ENCODE assay signal across 8 cellular contexts in genomic region chr19:15419413-15420025, GRCh38. TPM values are rescaled to one million over a fixed set of nuclear protein-coding genes. Genes with fewer than 3 reads are reported as not detected.
A peak's percentile ranks its signal among the peaks of the same experiment; 100 is the strongest.
DNase-seq lines count a peak whose midpoint lies in the region; TF ChIP-seq lines count a peak whose summit lies in the region.

No MANE protein-coding gene starts in this region.

- TF ChIP-seq CTCF in AG04449 (IDR thresholded peaks at IDR 0.05; ENCODE audit: insufficient read depth, low read length, missing control alignments), result no peak
- TF ChIP-seq CTCF in H9 (conservative IDR thresholded peaks at IDR 0.05), result no peak; the same call in 2 of the 3 replicates

- H3K56ac ChIP-seq in H9 (ENCODE audit: insufficient read length, low read depth, low read length), result no peak overlapping the region

- H3K4me1 ChIP-seq in H9 (ENCODE audit: insufficient read depth, low read length) (no peaks in the 10 kb centered on the region), mesenchymal stem cell (ENCODE audit: control insufficient read depth, insufficient read depth, low read depth, low read length) (peaks cover 7% of the 10 kb centered on the region)

- WGBS in H9 (ENCODE audit: extremely low coverage, insufficient read length, low lambda C conversion rate), result no CpG with 5 or more reads among the region's 16 CpGs
- WGBS in mesenchymal stem cell, result 62% methylated on average over 12 of the region's 16 CpGs

- H3K9me3 Mint-ChIP-seq in H9, result peaks cover 0 to 3% of the 10 kb centered on the region in 2 experiments; a peak in 2 of 5 replicates

- no peak overlapping the region for H3K27ac ChIP-seq in H9 (ENCODE audit: insufficient read length, low read depth, low read length)
- no peak overlapping the region for H3K27ac ChIP-seq in mesenchymal stem cell (ENCODE audit: low read length, poor library complexity, severe bottlenecking)

- H2BK120ac ChIP-seq in H9 (ENCODE audit: low read depth, low read length, poor library complexity, severe bottlenecking), result no peak overlapping the region
- no peak overlapping the region for H2BK120ac ChIP-seq in mesenchymal stem cell (ENCODE audit: low read depth, low read length)

- H3K27ac Mint-ChIP-seq in H9, result no peak overlapping the region

- no peak overlapping the region for H3K14ac ChIP-seq in H9 (ENCODE audit: insufficient read depth, low read length)
- no peak overlapping the region for H3K14ac ChIP-seq in mesenchymal stem cell (ENCODE audit: low read length in 2 of 2)

- H3K4ac ChIP-seq in H9 (ENCODE audit: low read depth, low read length), result no peak overlapping the region
- H3K4ac ChIP-seq in mesenchymal stem cell (ENCODE audit: low read depth in 1 of 2, low read length in 2 of 2), result no peak overlapping the region

- H2BK20ac ChIP-seq in H9 (ENCODE audit: low read depth, low read length, poor library complexity, severe bottlenecking), result no peak overlapping the region

- CTCF ChIA-PET in AG04449 (lab: Yijun Ruan, JAX), result interaction anchor here (0.6 to 3.9 kb wide), 16 partner anchors 9 to 658 kb away, joined by 3 to 39 read pairs (median 4); partner anchors contain the start of gene AKAP8

- H3T11ph ChIP-seq in H9 (ENCODE audit: low read length), result no peak overlapping the region

- peaks cover 36% of the 10 kb centered on the region for H3K79me2 ChIP-seq in H9 (ENCODE audit: insufficient read depth, low read length)

- H2BK12ac ChIP-seq in H9 (ENCODE audit: insufficient read length, low read depth, low read length), result no peak overlapping the region
- no peak overlapping the region for H2BK12ac ChIP-seq in mesenchymal stem cell (ENCODE audit: low read length in 2 of 2)

- H3K9me3 ChIP-seq in H9 (ENCODE audit: control insufficient read depth, low read depth, low read length), result no peaks in the 10 kb centered on the region
- peaks cover 8% of the 10 kb centered on the region for H3K9me3 ChIP-seq in mesenchymal stem cell (ENCODE audit: control insufficient read depth, low read length)

- H3K23me2 ChIP-seq in H9 (ENCODE audit: insufficient read length, low read depth, low read length, poor library complexity, severe bottlenecking), result peaks cover 6% of the 10 kb centered on the region

- H4K5ac ChIP-seq in H9 (ENCODE audit: insufficient read length, low read depth, low read length), result no peak overlapping the region

- H2BK15ac ChIP-seq in H9 (ENCODE audit: low read depth, low read length), result no peak overlapping the region
- H2BK15ac ChIP-seq in mesenchymal stem cell (ENCODE audit: low read depth, poor library complexity, severe bottlenecking), result no peak overlapping the region

- peaks cover 31 to 48% (median 46%) of the 10 kb centered on the region in 3 experiments for H3K36me3 Mint-ChIP-seq in H9 (ENCODE audit: insufficient read depth in 1 of 3, low read depth in 3 of 3)

- H3K27me3 ChIP-seq in H9 (ENCODE audit: insufficient read depth, low read length), result no peaks in the 10 kb centered on the region
- H3K27me3 ChIP-seq in mesenchymal stem cell (ENCODE audit: control insufficient read depth in 1 of 2, insufficient read depth in 1 of 2, low read length in 2 of 2), result no peaks in the 10 kb centered on the region

- H4K8ac ChIP-seq in H9 (replicated peaks; ENCODE audit: insufficient read length, low read depth, low read length), result no peak overlapping the region
- H4K8ac ChIP-seq in mesenchymal stem cell (ENCODE audit: low read length), result no peak overlapping the region

- no peak overlapping the region for H2AK5ac ChIP-seq in H9 (ENCODE audit: insufficient read length, low read length)
- no peak overlapping the region for H2AK5ac ChIP-seq in mesenchymal stem cell (ENCODE audit: low read length, severe bottlenecking)

- H2BK5ac ChIP-seq in H9 (ENCODE audit: insufficient read length, low read length), result no peak overlapping the region
- no peak overlapping the region for H2BK5ac ChIP-seq in mesenchymal stem cell (ENCODE audit: low read depth, low read length, poor library complexity, severe bottlenecking)

- peaks cover 10% of the 10 kb centered on the region for H3K79me1 ChIP-seq in H9 (ENCODE audit: insufficient read depth, low read depth, low read length, poor library complexity, severe bottlenecking)
- peaks cover 19% of the 10 kb centered on the region for H3K79me1 ChIP-seq in mesenchymal stem cell (replicated peaks; ENCODE audit: low read length, poor library complexity, severe bottlenecking)

- H2AFZ ChIP-seq in H9 (ENCODE audit: low read length) (no peak overlapping the region), mesenchymal stem cell (ENCODE audit: low read depth, low read length) (no peak overlapping the region)

- H3K36me3 ChIP-seq in mesenchymal stem cell (ENCODE audit: control insufficient read depth in 1 of 2, insufficient read depth in 2 of 2, low read depth in 1 of 2, low read length in 2 of 2), result peaks cover 48% of the 10 kb centered on the region in 2 experiments

- H3K4me3 Mint-ChIP-seq in H9, result peak overlapping the region; percentile 98 to 99

- no peak overlapping the region for H3K9ac ChIP-seq in H9 (ENCODE audit: extremely low read depth, insufficient read length, low read length)
- peak overlapping the region; percentile 92 for H3K9ac ChIP-seq in mesenchymal stem cell (ENCODE audit: low read length)

- H3K23ac ChIP-seq in H9 (ENCODE audit: insufficient read length, low read depth, low read length) (no peak overlapping the region), mesenchymal stem cell (ENCODE audit: low read length in 2 of 2) (no peak overlapping the region)

- no peak overlapping the region for H3K18ac ChIP-seq in H9 (ENCODE audit: insufficient read length, low read depth, low read length)
- no peak overlapping the region for H3K18ac ChIP-seq in mesenchymal stem cell (ENCODE audit: low read depth in 1 of 2, low read length in 2 of 2)

- no peak overlapping the region for H4K91ac ChIP-seq in H9 (ENCODE audit: insufficient read length, low read depth, low read length)
- no peak overlapping the region for H4K91ac ChIP-seq in mesenchymal stem cell (ENCODE audit: low read length)

- peak overlapping the region; percentile 62 for H3K4me3 ChIP-seq in AG04449 (ENCODE audit: low read depth, low read length)
- peak overlapping the region in 1 of 2 experiments; percentile 91 for H3K4me3 ChIP-seq in mesenchymal stem cell (ENCODE audit: insufficient read depth in 1 of 2, low read depth in 1 of 2, low read length in 2 of 2)

- DNase-seq in AG04449 (ENCODE audit: low read depth, low spot score) (no peak), H9 (no peak), amniotic epithelial cell (ENCODE audit: low read depth) (peak; percentile 24), mesenchymal stem cell (no peak), epidermal melanocyte (ENCODE audit: insufficient read length, low spot score) (no peak), DMS153 treated with DMSO at 0.1 percent for 48 hours (lab: John Stamatoyannopoulos, UW; ENCODE audit: unreplicated experiment) (no peak)
- no peak for DNase-seq in stimulated activated CD4-positive, alpha-beta T cell treated with anti-CD3 and anti-CD28 coated beads, Interleukin-1b, Interleukin-23, amount 100 ng/mL, for 48 hours
- no peak for DNase-seq in stimulated activated CD4-positive, alpha-beta T cell treated with anti-CD3 and anti-CD28 coated beads, Interleukin-4, amount 100 ng/mL, for 24 hours

- no peaks in the 10 kb centered on the region for H3K27me3 Mint-ChIP-seq in H9 (ENCODE audit: low read depth)

- H4K20me1 ChIP-seq in H9 (ENCODE audit: control insufficient read depth, insufficient read depth, insufficient read length), result no peaks in the 10 kb centered on the region

- POLR2A ChIA-PET in AG04449 (lab: Yijun Ruan, JAX), result interaction anchor here (0.9 to 3.2 kb wide), 10 partner anchors 9 to 266 kb away, joined by 3 to 44 read pairs (median 8); partner anchors contain the start of gene AKAP8

- H3K4me2 ChIP-seq in H9 (ENCODE audit: insufficient read depth, insufficient read length, low read length), result peak overlapping the region; percentile 22
- H3K4me2 ChIP-seq in mesenchymal stem cell (ENCODE audit: low read length, poor library complexity, severe bottlenecking), result peak overlapping the region; percentile 62

- H3K4me1 Mint-ChIP-seq in H9, result peaks cover 12 to 19% of the 10 kb centered on the region in 2 experiments

RNA-seq across cellular contexts. Expression of gene AKAP8L, which starts 0.7 kb away (rescaled TPM):
- total RNA-seq in H9 (2021), result 110 and 123 TPM in 2 replicates
- 54.6 TPM for polyA plus RNA-seq in mesenchymal stem cell (2013, experiment 1 of 2)
- polyA plus RNA-seq in mesenchymal stem cell (2013, experiment 2 of 2), result 48.4 TPM

RNA-seq across cellular contexts. Expression of gene WIZ, which starts 30.2 kb away (rescaled TPM):
- 33.3 and 33.6 TPM in 2 replicates for total RNA-seq in H9 (2021)
- 35.6 TPM for polyA plus RNA-seq in mesenchymal stem cell (2013, experiment 1 of 2)
- 34.6 TPM for polyA plus RNA-seq in mesenchymal stem cell (2013, experiment 2 of 2)

RNA-seq across cellular contexts. Expression of gene AKAP8, which starts 39.9 kb away (rescaled TPM):
- 59.1 and 59.5 TPM in 2 replicates for total RNA-seq in H9 (2021)
- polyA plus RNA-seq in mesenchymal stem cell (2013, experiment 1 of 2), result 15.4 TPM
- 14.1 TPM for polyA plus RNA-seq in mesenchymal stem cell (2013, experiment 2 of 2)

RNA-seq across cellular contexts. Expression of gene RASAL3, which starts 44.8 kb away (rescaled TPM):
- total RNA-seq in H9 (2021), result 0.26 and 1.9 TPM in 2 replicates
- polyA plus RNA-seq in mesenchymal stem cell (2013, experiment 1 of 2), result 0.12 TPM
- 0.18 TPM for polyA plus RNA-seq in mesenchymal stem cell (2013, experiment 2 of 2)

RNA-seq across cellular contexts. Expression of gene PGLYRP2, which starts 59.8 kb away (rescaled TPM):
- total RNA-seq in H9 (2021), result not detected in 2 replicates
- not detected for polyA plus RNA-seq in mesenchymal stem cell (2013, experiment 1 of 2)
- not detected for polyA plus RNA-seq in mesenchymal stem cell (2013, experiment 2 of 2)
